Comparison of ENCODE assay signal across 21 cellular contexts in genomic region chr16:19123535-19124178, GRCh38. TPM values are rescaled to one million over a fixed set of nuclear protein-coding genes. Genes with fewer than 3 reads are reported as not detected.
DNase-seq lines count a peak whose midpoint lies in the region; ATAC-seq and TF ChIP-seq lines count a peak whose summit lies in the region.
"Had no signal": no experiment of that assay in that cellular context is flagged by ENCODE, and none has a peak within 500 bp of the region (broad histone marks: within the 10 kb centered on the region; RNA-seq: fewer than 3 reads in every experiment).

No MANE protein-coding gene starts in this region.

- H3K4me1 ChIP-seq in right lobe of liver: peaks cover 0 to 20% (median 5%) of the 10 kb centered on the region in 4 donors
- H3K4me1 ChIP-seq in transverse colon: peaks cover 0 to 37% (median 12%) of the 10 kb centered on the region in 4 donors

- intact Hi-C loops in Right ventricle myocardium superior (cut with DNase I) (no loop called here), cardiac septum (cut with DNase I) (no loop called here), right lobe of liver (cut with DNase I) (no loop called here), transverse colon (cut with DNase I; ENCODE audit: low total_unique reads) (no loop called here)

- peak overlapping the region in 2 of 3 donors; percentile 43 to 76 for H3K27ac ChIP-seq in right lobe of liver
- H3K27ac ChIP-seq in transverse colon: peak overlapping the region; percentile 65 to 76 (median 72)
- H3K27ac ChIP-seq: SJCRH30, upper lobe of right lung had no signal

- TF ChIP-seq POLR2A in right lobe of liver (IDR thresholded peaks at IDR 0.05) (no peak), transverse colon (IDR thresholded peaks at IDR 0.05) (no peak)

- ATAC-seq in Right ventricle myocardium superior (ENCODE audit: poor library complexity) (peak; percentile 15), right lobe of liver (peak; percentile 87 to 97 (median 93)), SK-N-SH treated with all-trans-retinoic acid at 6 μM for 48 hours (no peak), GM18868 (IDR thresholded peaks at IDR 0.05; ENCODE audit: unreplicated experiment) (no peak)
- ATAC-seq: upper lobe of right lung had no signal

- TF ChIP-seq CTCF in right lobe of liver (IDR thresholded peaks at IDR 0.05): no peak
- TF ChIP-seq CTCF in transverse colon (IDR thresholded peaks at IDR 0.05): no peak

- H3K9me3 ChIP-seq in right lobe of liver (no peaks in the 10 kb centered on the region), transverse colon (peaks cover 0 to 3% of the 10 kb centered on the region in 2 donors)
- H3K9me3 ChIP-seq: upper lobe of right lung had no signal

- no peak for DNase-seq in Right ventricle myocardium superior
- DNase-seq in cardiac septum (ENCODE audit: low spot score): no peak
- peak; percentile 29 for DNase-seq in astrocyte of the hippocampus (ENCODE audit: low read depth, low spot score)
- peak; percentile 78 to 93 (median 87) for DNase-seq in right lobe of liver
- peak; percentile 86 for DNase-seq in transverse colon
- DNase-seq in SHP77 (lab: John Stamatoyannopoulos, UW): no peak
- DNase-seq: ACHN; activated CD4-positive, CD25-positive, alpha-beta regulatory T cell treated with anti-CD3 and anti-CD28 coated beads, Interleukin-2, amount 50 U/mL, for 72 hours; DND-41; endodermal cell; hypothalamus; kidney; NCI-H187; NCI-H446 treated with DMSO at 0.1 percent for 48 hours; SJCRH30; stimulated activated CD4-positive, alpha-beta T cell treated with anti-CD3 and anti-CD28 coated beads, Interleukin-15, amount 100 ng/mL, for 24 hours; stimulated activated naive CD4-positive, alpha-beta T cell treated with Interleukin-2 at 50 U/mL for 16 hours; upper lobe of right lung had no signal

- in situ Hi-C loops in transverse colon (cut with MboI; ENCODE audit: low pct_ligation_motif_present in 1 of 4, low pct_unique_long_range_greater_than_20kb in 1 of 4, low sequenced_read_pairs in 3 of 4): no loop called here

- no peak overlapping the region for H3K4me3 ChIP-seq in right lobe of liver
- no peak overlapping the region for H3K4me3 ChIP-seq in transverse colon
- H3K4me3 ChIP-seq: SJCRH30, upper lobe of right lung had no signal

- no peak for TF ChIP-seq EP300 in transverse colon (IDR thresholded peaks at IDR 0.05; ENCODE audit: low read depth)

- H3K27me3 ChIP-seq in right lobe of liver (no peaks in the 10 kb centered on the region), transverse colon (no peaks in the 10 kb centered on the region)
- H3K27me3 ChIP-seq: SJCRH30, upper lobe of right lung had no signal

- H3K36me3 ChIP-seq in right lobe of liver (peaks cover 0 to 3% (median 0%) of the 10 kb centered on the region in 4 donors), transverse colon (no peaks in the 10 kb centered on the region)
- H3K36me3 ChIP-seq: SJCRH30 had no signal

- WGBS in right lobe of liver (ENCODE audit: insufficient coverage, low coverage, low lambda C conversion rate, missing lambda C conversion rate): 30% methylated on average over 4 of the region's 6 CpGs
- 57 to 60% methylated on average over 4 to 6 of the region's 6 CpGs for WGBS in transverse colon (ENCODE audit: low coverage in 1 of 2), 2 donors

TF ChIP-seq in SK-N-SH treated with all-trans-retinoic acid at 6 μM for 48 hours, 23 proteins besides CTCF, POLR2A, EP300 and RAD21:
- TF ChIP-seq CSDC2 (CRISPR knock-in tag; IDR thresholded peaks at IDR 0.05): no peak
TF ChIP-seq in SK-N-SH treated with all-trans-retinoic acid at 6 μM for 48 hours: peak in this region for 0.

RNA-seq across cellular contexts. Expression of gene ITPRIPL2, which starts 9.9 kb away (rescaled TPM):
- total RNA-seq in Right ventricle myocardium superior (15.7 TPM), cardiac septum (24.6 TPM), right lobe of liver (10 to 100 TPM; 12.2 to 23.5 (median 17.7) TPM), transverse colon (10 to 100 TPM; 22.9 to 79.3 (median 48.0) TPM)

RNA-seq across cellular contexts. Expression of gene SYT17, which starts 44.4 kb away (rescaled TPM):
- 0.54 TPM for total RNA-seq in Right ventricle myocardium superior
- 0.81 TPM for total RNA-seq in cardiac septum
- total RNA-seq in right lobe of liver: 10 to 100 TPM in 3 of 6 experiments, 1 to 10 TPM in 3; 8.2 to 14.1 (median 9.5) TPM
- 10 to 100 TPM in 3 of 4 donors, 1 to 10 TPM in 1; 9.1 to 51.7 (median 19.1) TPM for total RNA-seq in transverse colon
- total RNA-seq: MCF 10A had no signal

RNA-seq across cellular contexts. Expression of gene COQ7, which starts 56.2 kb away (rescaled TPM):
- total RNA-seq in Right ventricle myocardium superior (39.4 TPM), cardiac septum (32.6 TPM), right lobe of liver (10 to 100 TPM in 3 of 6 experiments, 1 to 10 TPM in 3; 7.9 to 11.3 (median 9.9) TPM), transverse colon (10 to 100 TPM; 18.1 to 40.4 (median 27.1) TPM)

Comparison
In these comparisons a context has a peak if more than half of its experiments do, and no peak if none do; other contexts are left out.
1. ATAC-seq: peak in Right ventricle myocardium superior (single experiment) and right lobe of liver (4 of 4); none in SK-N-SH treated with all-trans-retinoic acid at 6 μM for 48 hours (single experiment) and GM18868 (single experiment).
2. DNase-seq: peak in astrocyte of the hippocampus (single experiment), right lobe of liver (3 of 3) and transverse colon (single experiment); none in Right ventricle myocardium superior (single experiment), cardiac septum (single experiment) and SHP77 (0 of 2).